Comparison of ENCODE assay signal across 8 cellular contexts in the genomic region with DNA sequence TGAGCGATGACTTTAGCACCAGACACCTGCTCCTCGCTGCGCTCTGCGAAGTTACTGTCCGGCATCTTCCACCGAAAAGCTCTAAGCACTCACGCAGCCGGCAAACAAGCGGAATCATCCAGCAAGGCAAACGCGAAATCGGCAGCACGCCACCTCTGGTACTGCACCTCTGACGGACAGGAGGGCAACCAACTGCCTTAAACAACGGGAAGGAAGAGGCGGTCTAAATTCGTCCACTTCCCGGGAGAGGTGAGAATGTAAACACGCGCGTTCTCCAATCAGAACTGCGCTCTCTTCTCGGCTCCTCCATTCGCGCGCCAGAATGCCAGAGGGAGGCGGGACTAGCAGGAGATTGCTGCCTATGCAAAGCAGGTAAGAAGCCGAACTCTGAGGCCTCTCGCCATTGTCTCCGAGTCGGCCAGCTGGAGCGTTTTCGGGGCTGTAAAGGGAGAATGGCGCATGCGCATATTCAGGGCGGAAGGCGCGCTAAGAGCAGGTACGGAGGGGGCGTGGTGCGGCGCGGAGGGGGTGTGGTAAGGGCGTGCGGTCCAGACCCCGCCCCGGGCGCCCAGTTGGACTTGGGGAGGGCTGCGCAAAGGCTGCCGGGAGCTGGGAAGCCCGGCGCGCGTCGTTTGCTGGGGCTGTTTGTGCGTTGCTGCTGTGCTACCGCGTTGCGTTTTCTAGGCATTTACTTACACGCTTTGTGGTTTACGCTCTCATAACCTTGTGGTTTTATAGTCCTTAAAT. TPM values are rescaled to one million over a fixed set of nuclear protein-coding genes. Genes with fewer than 3 reads are reported as not detected.
A peak's percentile ranks its signal among the peaks of the same experiment; 100 is the strongest.
DNase-seq lines count a peak whose midpoint lies in the region; ATAC-seq, FAIRE-seq and TF ChIP-seq lines count a peak whose summit lies in the region.

A gene with protein sequence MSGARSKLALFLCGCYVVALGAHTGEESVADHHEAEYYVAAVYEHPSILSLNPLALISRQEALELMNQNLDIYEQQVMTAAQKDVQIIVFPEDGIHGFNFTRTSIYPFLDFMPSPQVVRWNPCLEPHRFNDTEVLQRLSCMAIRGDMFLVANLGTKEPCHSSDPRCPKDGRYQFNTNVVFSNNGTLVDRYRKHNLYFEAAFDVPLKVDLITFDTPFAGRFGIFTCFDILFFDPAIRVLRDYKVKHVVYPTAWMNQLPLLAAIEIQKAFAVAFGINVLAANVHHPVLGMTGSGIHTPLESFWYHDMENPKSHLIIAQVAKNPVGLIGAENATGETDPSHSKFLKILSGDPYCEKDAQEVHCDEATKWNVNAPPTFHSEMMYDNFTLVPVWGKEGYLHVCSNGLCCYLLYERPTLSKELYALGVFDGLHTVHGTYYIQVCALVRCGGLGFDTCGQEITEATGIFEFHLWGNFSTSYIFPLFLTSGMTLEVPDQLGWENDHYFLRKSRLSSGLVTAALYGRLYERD (plus strand): TSS at position 347 of the 747 bp plus-strand sequence. CDS start 33,695 bp downstream, outside the sequence.
A gene (minus strand): TSS at position 171 of the 747 bp plus-strand sequence. CDS start 106 bp downstream, at position 65.

- peak within 1 kb of the TSS; percentile 72 to 88 for H3K9ac ChIP-seq in liver (ENCODE audit: low read depth in 1 of 2, low read length in 2 of 2)

- FAIRE-seq in A204.1 (lab: Jason Lieb, UNC): peak; percentile 97

- no peaks in the 10 kb centered on the region for H3K9me3 ChIP-seq in liver (ENCODE audit: control insufficient read depth in 4 of 4, low read length in 3 of 4)

- ATAC-seq in GM19025 (IDR thresholded peaks at IDR 0.05; ENCODE audit: low read depth, unreplicated experiment) (peak; percentile 91), HG03354 (IDR thresholded peaks at IDR 0.05; ENCODE audit: poor library complexity, severe bottlenecking, unreplicated experiment) (peak; percentile 96)
- peak; percentile 93 to 94 for ATAC-seq in activated CD4-positive, CD25-positive, alpha-beta regulatory T cell treated with anti-CD3 and anti-CD28 coated beads, Interleukin-2, amount 50 U/mL, for 24 hours

- H3K4me1 ChIP-seq in liver (ENCODE audit: control insufficient read depth in 4 of 4, insufficient read depth in 4 of 4, low read length in 3 of 4): peaks cover 15 to 72% (median 61%) of the 10 kb centered on the region in 4 donors

- no peaks in the 10 kb centered on the region for H3K27me3 ChIP-seq in liver (ENCODE audit: control insufficient read depth in 4 of 4, insufficient read depth in 4 of 4, low read length in 3 of 4)

- DNase-seq in dedifferentiated amniotic fluid mesenchymal stem cell (ENCODE audit: extremely low spot score) (peak; percentile 99), SIG-M5 treated with dmso at 0.1 percent for 504 hours (lab: John Stamatoyannopoulos, UW; ENCODE audit: unreplicated experiment) (no peak)
- peak; percentile 98 for DNase-seq in stimulated activated CD4-positive, alpha-beta T cell treated with anti-CD3 and anti-CD28 coated beads, Interleukin-4, amount 100 ng/mL, for 48 hours (ENCODE audit: low read depth in 2 of 2)

- WGBS in liver: under 1% methylated on average over 61 of the region's 61 CpGs

- H3K4me3 ChIP-seq in liver (ENCODE audit: low read depth in 1 of 3, low read length in 3 of 3): peak within 1 kb of the TSS; percentile 61 to 100 (median 83)

- TF ChIP-seq RAD21 in liver (IDR thresholded peaks at IDR 0.05): peak in 1 of 2 donors; percentile 59

- peak; percentile 27 for TF ChIP-seq CTCF in liver (IDR thresholded peaks at IDR 0.05; ENCODE audit: low read depth, low read length, missing input control)

- H3K36me3 ChIP-seq in liver (ENCODE audit: control insufficient read depth in 4 of 4, insufficient read depth in 3 of 4, low read depth in 1 of 4, low read length in 3 of 4): peaks cover 0 to 9% (median 4%) of the 10 kb centered on the region in 4 donors

- H3K27ac ChIP-seq in liver (ENCODE audit: low read depth in 1 of 2, low read length in 2 of 2): peak within 1 kb of the TSS; percentile 73 to 90

TF ChIP-seq in liver, 16 proteins besides CTCF, POLR2A, EP300 and RAD21:
- TF ChIP-seq HNF4A (conservative IDR thresholded peaks at IDR 0.05): peak; percentile 58 to 65
- TF ChIP-seq RXRA (IDR thresholded peaks at IDR 0.05): peak; percentile 5 to 63
- TF ChIP-seq, protein P1, sequence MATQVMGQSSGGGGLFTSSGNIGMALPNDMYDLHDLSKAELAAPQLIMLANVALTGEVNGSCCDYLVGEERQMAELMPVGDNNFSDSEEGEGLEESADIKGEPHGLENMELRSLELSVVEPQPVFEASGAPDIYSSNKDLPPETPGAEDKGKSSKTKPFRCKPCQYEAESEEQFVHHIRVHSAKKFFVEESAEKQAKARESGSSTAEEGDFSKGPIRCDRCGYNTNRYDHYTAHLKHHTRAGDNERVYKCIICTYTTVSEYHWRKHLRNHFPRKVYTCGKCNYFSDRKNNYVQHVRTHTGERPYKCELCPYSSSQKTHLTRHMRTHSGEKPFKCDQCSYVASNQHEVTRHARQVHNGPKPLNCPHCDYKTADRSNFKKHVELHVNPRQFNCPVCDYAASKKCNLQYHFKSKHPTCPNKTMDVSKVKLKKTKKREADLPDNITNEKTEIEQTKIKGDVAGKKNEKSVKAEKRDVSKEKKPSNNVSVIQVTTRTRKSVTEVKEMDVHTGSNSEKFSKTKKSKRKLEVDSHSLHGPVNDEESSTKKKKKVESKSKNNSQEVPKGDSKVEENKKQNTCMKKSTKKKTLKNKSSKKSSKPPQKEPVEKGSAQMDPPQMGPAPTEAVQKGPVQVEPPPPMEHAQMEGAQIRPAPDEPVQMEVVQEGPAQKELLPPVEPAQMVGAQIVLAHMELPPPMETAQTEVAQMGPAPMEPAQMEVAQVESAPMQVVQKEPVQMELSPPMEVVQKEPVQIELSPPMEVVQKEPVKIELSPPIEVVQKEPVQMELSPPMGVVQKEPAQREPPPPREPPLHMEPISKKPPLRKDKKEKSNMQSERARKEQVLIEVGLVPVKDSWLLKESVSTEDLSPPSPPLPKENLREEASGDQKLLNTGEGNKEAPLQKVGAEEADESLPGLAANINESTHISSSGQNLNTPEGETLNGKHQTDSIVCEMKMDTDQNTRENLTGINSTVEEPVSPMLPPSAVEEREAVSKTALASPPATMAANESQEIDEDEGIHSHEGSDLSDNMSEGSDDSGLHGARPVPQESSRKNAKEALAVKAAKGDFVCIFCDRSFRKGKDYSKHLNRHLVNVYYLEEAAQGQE (IDR thresholded peaks at IDR 0.05): peak; percentile 86
- TF ChIP-seq YY1 (IDR thresholded peaks at IDR 0.05): peak; percentile 90
- TF ChIP-seq, protein P2, sequence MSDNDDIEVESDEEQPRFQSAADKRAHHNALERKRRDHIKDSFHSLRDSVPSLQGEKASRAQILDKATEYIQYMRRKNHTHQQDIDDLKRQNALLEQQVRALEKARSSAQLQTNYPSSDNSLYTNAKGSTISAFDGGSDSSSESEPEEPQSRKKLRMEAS (IDR thresholded peaks at IDR 0.05): peak; percentile 82
- peak; percentile 58 to 94 for TF ChIP-seq GABPA (IDR thresholded peaks at IDR 0.05 in 1 of 2, conservative IDR thresholded peaks at IDR 0.05 in 1 of 2)
- TF ChIP-seq, protein P3, sequence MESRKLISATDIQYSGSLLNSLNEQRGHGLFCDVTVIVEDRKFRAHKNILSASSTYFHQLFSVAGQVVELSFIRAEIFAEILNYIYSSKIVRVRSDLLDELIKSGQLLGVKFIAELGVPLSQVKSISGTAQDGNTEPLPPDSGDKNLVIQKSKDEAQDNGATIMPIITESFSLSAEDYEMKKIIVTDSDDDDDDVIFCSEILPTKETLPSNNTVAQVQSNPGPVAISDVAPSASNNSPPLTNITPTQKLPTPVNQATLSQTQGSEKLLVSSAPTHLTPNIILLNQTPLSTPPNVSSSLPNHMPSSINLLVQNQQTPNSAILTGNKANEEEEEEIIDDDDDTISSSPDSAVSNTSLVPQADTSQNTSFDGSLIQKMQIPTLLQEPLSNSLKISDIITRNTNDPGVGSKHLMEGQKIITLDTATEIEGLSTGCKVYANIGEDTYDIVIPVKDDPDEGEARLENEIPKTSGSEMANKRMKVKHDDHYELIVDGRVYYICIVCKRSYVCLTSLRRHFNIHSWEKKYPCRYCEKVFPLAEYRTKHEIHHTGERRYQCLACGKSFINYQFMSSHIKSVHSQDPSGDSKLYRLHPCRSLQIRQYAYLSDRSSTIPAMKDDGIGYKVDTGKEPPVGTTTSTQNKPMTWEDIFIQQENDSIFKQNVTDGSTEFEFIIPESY (IDR thresholded peaks at IDR 0.05): peak; percentile 97
- TF ChIP-seq FOXA1 (IDR thresholded peaks at IDR 0.05): peak; percentile 99
- TF ChIP-seq, protein P4, sequence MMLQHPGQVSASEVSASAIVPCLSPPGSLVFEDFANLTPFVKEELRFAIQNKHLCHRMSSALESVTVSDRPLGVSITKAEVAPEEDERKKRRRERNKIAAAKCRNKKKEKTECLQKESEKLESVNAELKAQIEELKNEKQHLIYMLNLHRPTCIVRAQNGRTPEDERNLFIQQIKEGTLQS (IDR thresholded peaks at IDR 0.05): no peak
- peak; percentile 99 for TF ChIP-seq SP1 (IDR thresholded peaks at IDR 0.05)
- peak; percentile 99 for TF ChIP-seq FOXA2 (IDR thresholded peaks at IDR 0.05)
- TF ChIP-seq JUND (IDR thresholded peaks at IDR 0.05): peak; percentile 28 to 36
- TF ChIP-seq EGR1 (IDR thresholded peaks at IDR 0.05; ENCODE audit: low read depth in 2 of 2): peak in 1 of 2 donors; percentile 62
- TF ChIP-seq TAF1 (conservative IDR thresholded peaks at IDR 0.05): peak; percentile 89
- TF ChIP-seq HNF4G (IDR thresholded peaks at IDR 0.05): peak; percentile 15
- peak; percentile 29 for TF ChIP-seq NR2F2 (IDR thresholded peaks at IDR 0.05)

RNA-seq across cellular contexts. Expression of the first gene that starts in this region (rescaled TPM):
- 10 to 100 TPM; 45.8 to 78.1 TPM for total RNA-seq in liver
- 10 to 100 TPM; 46.6 to 49.0 TPM for polyA plus RNA-seq in liver

RNA-seq across cellular contexts. Expression of the second gene that starts in this region (rescaled TPM):
- 10 to 100 TPM; 13.4 to 46.9 TPM for total RNA-seq in liver
- 10 to 100 TPM; 28.2 to 36.2 TPM for polyA plus RNA-seq in liver
